In the genomic region with DNA sequence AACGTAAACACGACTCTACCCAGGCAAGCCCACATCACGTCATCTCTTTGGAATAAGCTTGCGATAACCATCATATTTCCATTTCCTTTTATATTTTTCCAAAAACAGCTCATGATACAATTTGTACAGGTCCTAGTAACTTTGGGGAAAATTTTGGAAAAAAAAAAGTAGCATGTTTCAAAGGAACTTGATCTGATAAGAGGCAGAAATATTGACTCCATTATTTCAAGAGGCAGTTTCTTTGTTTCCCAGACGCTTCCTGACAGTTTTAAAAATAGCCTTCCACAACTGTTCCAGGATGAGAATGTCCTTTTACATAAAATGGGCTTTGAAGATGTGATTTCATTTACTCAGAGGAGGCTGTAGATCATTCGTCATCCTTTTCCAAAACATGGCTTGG, we compare ENCODE assay signal across 14 cellular contexts. TPM values are rescaled to one million over a fixed set of nuclear protein-coding genes. Genes with fewer than 3 reads are reported as not detected.
DNase-seq lines count a peak whose midpoint lies in the region; ATAC-seq and TF ChIP-seq lines count a peak whose summit lies in the region.
"Had no signal": no experiment of that assay in that cellular context is flagged by ENCODE, and none has a peak within 500 bp of the region (broad histone marks: within the 10 kb centered on the region; RNA-seq: fewer than 3 reads in every experiment).

No MANE protein-coding gene starts in this region.

- no peaks in the 10 kb centered on the region for H3K79me2 ChIP-seq in Karpas-422 (ENCODE audit: low read length)

- DNase-seq in dermis blood vessel endothelial cell: peak; percentile 78
- no peak for DNase-seq in left ventricle myocardium superior
- no peak for DNase-seq in A172 (ENCODE audit: low spot score)
- DNase-seq in Karpas-422: no peak
- DNase-seq: AML-193, Calu3, GM23248, NCI-H1436 treated with DMSO at 0.1 percent for 48 hours, NCI-H2081, NCI-H510A treated with DMSO at 0.1 percent for 48 hours, RPMI8226 had no signal

- H3K9me3 ChIP-seq in subcutaneous abdominal adipose tissue (ENCODE audit: control insufficient read depth in 5 of 5, low read length in 5 of 5) (no peaks in the 10 kb centered on the region), Karpas-422 (ENCODE audit: low read length) (no peaks in the 10 kb centered on the region)

- H3K4me1 ChIP-seq in subcutaneous abdominal adipose tissue (ENCODE audit: control insufficient read depth in 5 of 5, insufficient read depth in 5 of 5, low read length in 5 of 5) (peaks cover 0 to 36% (median 8%) of the 10 kb centered on the region in 5 donors), Karpas-422 (ENCODE audit: low read length) (peaks cover 4% of the 10 kb centered on the region)

- no peak overlapping the region for H3K4me3 Mint-ChIP-seq in nephron

- intact Hi-C loops in left ventricle myocardium superior (cut with micrococcal nuclease): no loop called here

- no peak for TF ChIP-seq CTCF in nephron (IDR thresholded peaks at IDR 0.05; ENCODE audit: unreplicated experiment in 3 of 3)

- H3K36me3 ChIP-seq in subcutaneous abdominal adipose tissue (ENCODE audit: control insufficient read depth in 5 of 5, insufficient read depth in 5 of 5, low read length in 5 of 5) (no peaks in the 10 kb centered on the region), Karpas-422 (ENCODE audit: insufficient read depth, low read length) (no peaks in the 10 kb centered on the region)

- H3K27ac ChIP-seq in subcutaneous abdominal adipose tissue (ENCODE audit: low read depth, low read length) (peak overlapping the region; percentile 67), Karpas-422 (ENCODE audit: low read length) (no peak overlapping the region)
- H3K27ac ChIP-seq: GM23248 had no signal

- no peak overlapping the region for H2AFZ ChIP-seq in Karpas-422 (ENCODE audit: low read length)
- H2AFZ ChIP-seq: GM23248 had no signal

- no peaks in the 10 kb centered on the region for H3K9me2 ChIP-seq in Karpas-422 (replicated peaks; ENCODE audit: insufficient read depth, low read length)

- ATAC-seq in left ventricle myocardium superior (peak; percentile 51), GM21447 (IDR thresholded peaks at IDR 0.05; ENCODE audit: unreplicated experiment) (no peak)

- no peaks in the 10 kb centered on the region for H3K27me3 Mint-ChIP-seq in nephron (ENCODE audit: low read depth)

- H3K4me2 ChIP-seq in Karpas-422 (ENCODE audit: low read depth, low read length, poor library complexity, severe bottlenecking): no peak overlapping the region

- H3K4me3 ChIP-seq in subcutaneous abdominal adipose tissue (ENCODE audit: low read depth in 1 of 5, low read length in 5 of 5): no peak overlapping the region
- no peak overlapping the region for H3K4me3 ChIP-seq in Karpas-422 (ENCODE audit: low read length)
- H3K4me3 ChIP-seq: GM23248 had no signal

- H3K27ac Mint-ChIP-seq in nephron: peak overlapping the region; percentile 20 to 77 (median 69)

- no peak overlapping the region for H3K9ac ChIP-seq in subcutaneous abdominal adipose tissue (ENCODE audit: low read length in 5 of 5)
- H3K9ac ChIP-seq in Karpas-422 (ENCODE audit: low read length): no peak overlapping the region
- H3K9ac ChIP-seq: GM23248 had no signal

- no peaks in the 10 kb centered on the region for H3K9me3 Mint-ChIP-seq in nephron

- H3K4me1 Mint-ChIP-seq in nephron: peaks cover 21% of the 10 kb centered on the region

- H3K27me3 ChIP-seq in subcutaneous abdominal adipose tissue (ENCODE audit: control insufficient read depth in 5 of 5, insufficient read depth in 4 of 5, low read length in 5 of 5) (no peaks in the 10 kb centered on the region), Karpas-422 (ENCODE audit: low read length) (no peaks in the 10 kb centered on the region)

- H3K36me3 Mint-ChIP-seq in nephron (ENCODE audit: low read depth): no peaks in the 10 kb centered on the region

- no peaks in the 10 kb centered on the region; the same call in 1 of the 2 replicates for H4K20me1 ChIP-seq in Karpas-422 (ENCODE audit: insufficient read depth, low read depth, low read length)

RNA-seq across cellular contexts. Expression of gene KLF2, which starts 23.1 kb away (rescaled TPM):
- total RNA-seq in dermis blood vessel endothelial cell (4.4 and 5.1 TPM in 2 replicates), left ventricle myocardium superior (72.1 TPM)
- 3.4 and 10.2 TPM in 2 replicates for total RNA-seq in A172 (2014; rRNA removed; shearing (Covaris generic))
- 0.22 TPM in 1 of 2 replicates, not detected in the other for total RNA-seq in Karpas-422 (2014; rRNA removed; shearing (Covaris generic); ENCODE audit: low replicate concordance)
